In genomic region chr19:55115446-55116065, GRCh38 we compare ENCODE assay signal across 8 cellular contexts. TPM values are rescaled to one million over a fixed set of nuclear protein-coding genes. Genes with fewer than 3 reads are reported as not detected.
DNase-seq lines count a peak whose midpoint lies in the region; ATAC-seq and TF ChIP-seq lines count a peak whose summit lies in the region.

No MANE protein-coding gene starts in this region.

- H3K27ac Mint-ChIP-seq in IgD-negative memory B cell, result peak overlapping the region in 2 of 3 donors; percentile 89 to 99

- TF ChIP-seq CTCF in AG04450 (IDR thresholded peaks at IDR 0.05; ENCODE audit: low read depth, low read length), result no peak

- H3K4me3 Mint-ChIP-seq in IgD-negative memory B cell, result peak overlapping the region; percentile 93 to 99 (median 96)

- H3K36me3 Mint-ChIP-seq in IgD-negative memory B cell, result no peaks in the 10 kb centered on the region

- peaks cover 0 to 2% (median 0%) of the 10 kb centered on the region in 3 donors for H3K9me3 Mint-ChIP-seq in IgD-negative memory B cell

- H3K27me3 Mint-ChIP-seq in IgD-negative memory B cell, result no peaks in the 10 kb centered on the region

- CTCF ChIA-PET in AG04450 (lab: Charles Lee), result interaction anchor here (0.6 to 1.5 kb wide), 2 partner anchors 27 to 517 kb away, joined by 4 read pairs; no protein-coding TSS in a partner anchor

- no peak for ATAC-seq in HG03520 (IDR thresholded peaks at IDR 0.05; ENCODE audit: unreplicated experiment)
- no peak for ATAC-seq in GM18873 (IDR thresholded peaks at IDR 0.05; ENCODE audit: low FRiP score, unreplicated experiment)

- H3K9me3 ChIP-seq in AG04450 (ENCODE audit: control insufficient read depth, insufficient read depth, low read length) (peaks cover 3% of the 10 kb centered on the region; the same call in 1 of the 2 replicates), muscle layer of duodenum (ENCODE audit: control insufficient read depth in 1 of 2, low read length in 2 of 2) (no peaks in the 10 kb centered on the region)

- DNase-seq in AG04450 (ENCODE audit: low read depth, low spot score), result no peak
- peak; percentile 23 for DNase-seq in central memory CD4-positive, alpha-beta T cell
- no peak for DNase-seq in HCEC 1CT
- DNase-seq in dedifferentiated amniotic fluid mesenchymal stem cell (ENCODE audit: extremely low spot score), result no peak

- H3K4me1 Mint-ChIP-seq in IgD-negative memory B cell, result peaks cover 27 to 29% (median 28%) of the 10 kb centered on the region in 3 donors

- peak overlapping the region; percentile 98 for H3K4me3 ChIP-seq in AG04450 (ENCODE audit: low read depth, low read length)
- H3K4me3 ChIP-seq in muscle layer of duodenum (ENCODE audit: low read depth in 1 of 2, low read length in 2 of 2), result peak overlapping the region; percentile 92 to 97

- POLR2A ChIA-PET in AG04450 (lab: Yijun Ruan, JAX), result no interaction called here

- peaks cover 15 to 54% of the 10 kb centered on the region in 2 donors for H3K4me1 ChIP-seq in muscle layer of duodenum (ENCODE audit: control insufficient read depth in 1 of 2, insufficient read depth in 2 of 2, low read length in 2 of 2)

- peaks cover 0 to under 1% of the 10 kb centered on the region in 2 donors for H3K36me3 ChIP-seq in muscle layer of duodenum (ENCODE audit: control insufficient read depth in 1 of 2, insufficient read depth in 2 of 2, low read length in 2 of 2)

- H3K27me3 ChIP-seq in AG04450 (ENCODE audit: control insufficient read depth, insufficient read depth, low read length) (no peaks in the 10 kb centered on the region), muscle layer of duodenum (ENCODE audit: low read depth, low read length) (no peaks in the 10 kb centered on the region)

- H3K27ac ChIP-seq in AG04450 (ENCODE audit: low read depth, low read length) (peak overlapping the region; percentile 47), muscle layer of duodenum (ENCODE audit: low read length) (peak overlapping the region; percentile 90)

RNA-seq across cellular contexts. Expression of gene PPP1R12C, which starts 1.9 kb away (rescaled TPM):
- polyA plus RNA-seq in AG04450 (2011; rRNA removed) (24.2 and 30.0 TPM in 2 replicates), IgD-negative memory B cell (7.4 TPM)
- polyA minus RNA-seq in AG04450 (2011; rRNA and poly(A)+ RNA removed), result 20.9 and 28.2 TPM in 2 replicates

RNA-seq across cellular contexts. Expression of gene TNNT1, which starts 33.5 kb away (rescaled TPM):
- 2.8 and 3.3 TPM in 2 replicates for polyA plus RNA-seq in AG04450 (2011; rRNA removed)
- 0.87 and 0.92 TPM in 2 replicates for polyA minus RNA-seq in AG04450 (2011; rRNA and poly(A)+ RNA removed)
- not detected for polyA plus RNA-seq in IgD-negative memory B cell

RNA-seq across cellular contexts. Expression of gene EPS8L1, which starts 39.9 kb away (rescaled TPM):
- polyA plus RNA-seq in AG04450 (2011; rRNA removed) (1.5 and 2.3 TPM in 2 replicates), IgD-negative memory B cell (0.93 TPM)
- polyA minus RNA-seq in AG04450 (2011; rRNA and poly(A)+ RNA removed), result 1.2 and 2.0 TPM in 2 replicates

RNA-seq across cellular contexts. Expression of gene TNNI3, which starts 42.0 kb away (rescaled TPM):
- polyA plus RNA-seq in AG04450 (2011; rRNA removed) (0.20 and 0.21 TPM in 2 replicates), IgD-negative memory B cell (not detected)
- polyA minus RNA-seq in AG04450 (2011; rRNA and poly(A)+ RNA removed), result 0.61 TPM in 1 of 2 replicates, not detected in the other

RNA-seq across cellular contexts. Expression of gene DNAAF3, which starts 50.9 kb away (rescaled TPM):
- polyA plus RNA-seq in AG04450 (2011; rRNA removed) (0.21 TPM in 1 of 2 replicates, not detected in the other), IgD-negative memory B cell (not detected)
- 0.32 TPM in 1 of 2 replicates, not detected in the other for polyA minus RNA-seq in AG04450 (2011; rRNA and poly(A)+ RNA removed)
